In genomic region chr3:9682123-9682522, GRCh38 we compare ENCODE assay signal across 24 cellular contexts. TPM values are rescaled to one million over a fixed set of nuclear protein-coding genes. Genes with fewer than 3 reads are reported as not detected.
A peak's percentile ranks its signal among the peaks of the same experiment; 100 is the strongest.
DNase-seq lines count a peak whose midpoint lies in the region; ATAC-seq and TF ChIP-seq lines count a peak whose summit lies in the region.
"Had no signal": no experiment of that assay in that cellular context is flagged by ENCODE, and none has a peak within 500 bp of the region (broad histone marks: within the 10 kb centered on the region; RNA-seq: fewer than 3 reads in every experiment).

No MANE protein-coding gene starts in this region.

- no peak overlapping the region for H3K4me3 ChIP-seq in lower lobe of right lung
- H3K4me3 ChIP-seq in sigmoid colon: no peak overlapping the region
- no peak overlapping the region for H3K4me3 ChIP-seq in esophagus squamous epithelium
- H3K4me3 ChIP-seq: BLaER1 treated with 17β-estradiol and CSF1 and Interleukin-3, amounts not matched to agents 10 nM and 100 nM had no signal

- H3K9me3 ChIP-seq in lower lobe of right lung (no peaks in the 10 kb centered on the region), sigmoid colon (no peaks in the 10 kb centered on the region), esophagus squamous epithelium (no peaks in the 10 kb centered on the region)
- H3K9me3 ChIP-seq: BLaER1 treated with 17β-estradiol and CSF1 and Interleukin-3, amounts not matched to agents 10 nM and 100 nM had no signal

- H3K36me3 ChIP-seq in lower lobe of right lung (peaks cover 100% of the 10 kb centered on the region), sigmoid colon (peaks cover 64 to 100% (median 89%) of the 10 kb centered on the region in 4 donors), esophagus squamous epithelium (peaks cover 52 to 100% (median 84%) of the 10 kb centered on the region in 3 donors)

- H3K27me3 ChIP-seq in lower lobe of right lung (ENCODE audit: low read depth) (no peaks in the 10 kb centered on the region), sigmoid colon (no peaks in the 10 kb centered on the region), esophagus squamous epithelium (no peaks in the 10 kb centered on the region)
- H3K27me3 ChIP-seq: BLaER1 treated with 17β-estradiol and CSF1 and Interleukin-3, amounts not matched to agents 10 nM and 100 nM had no signal

- no peak for TF ChIP-seq CTCF in lower lobe of right lung (IDR thresholded peaks at IDR 0.05)
- TF ChIP-seq CTCF in sigmoid colon (IDR thresholded peaks at IDR 0.05): no peak
- TF ChIP-seq CTCF in esophagus squamous epithelium (IDR thresholded peaks at IDR 0.05): no peak

- no peak for DNase-seq in left ventricle myocardium superior
- no peak for DNase-seq in cardiac septum (ENCODE audit: low spot score)
- peak; percentile 64 for DNase-seq in cerebellar cortex (ENCODE audit: low spot score)
- no peak for DNase-seq in lower lobe of right lung
- peak; percentile 18 for DNase-seq in sigmoid colon
- DNase-seq in esophagus squamous epithelium (lab: John Stamatoyannopoulos, UW): no peak
- DNase-seq in NCI-H510A (lab: John Stamatoyannopoulos, UW): no peak
- DNase-seq: 8988T; CD8-positive, alpha-beta T cell; DND-41; GOT3; IMR-90; NCI-H1105; NCI-H146; NCI-H2029; NCI-H226; NCI-H524; NCI-H774; NK-92 treated with Interleukin-12 subunit alpha and Interleukin-12 subunit beta, amount 100 ng/mL, for 24 hours had no signal

- 87 to 92% methylated on average over 6 of the region's 6 CpGs for WGBS in sigmoid colon, 2 donors
- 78 to 93% methylated on average over 5 to 6 of the region's 6 CpGs for WGBS in esophagus squamous epithelium, 2 donors

- no peaks in the 10 kb centered on the region for H3K4me1 ChIP-seq in lower lobe of right lung
- no peaks in the 10 kb centered on the region for H3K4me1 ChIP-seq in sigmoid colon
- no peaks in the 10 kb centered on the region for H3K4me1 ChIP-seq in esophagus squamous epithelium
- H3K4me1 ChIP-seq: BLaER1 treated with 17β-estradiol and CSF1 and Interleukin-3, amounts not matched to agents 10 nM and 100 nM had no signal

- TF ChIP-seq POLR2A in sigmoid colon (IDR thresholded peaks at IDR 0.05): no peak
- TF ChIP-seq POLR2A in esophagus squamous epithelium (IDR thresholded peaks at IDR 0.05): no peak

- intact Hi-C loops in left ventricle myocardium superior (cut with micrococcal nuclease) (no loop called here), cardiac septum (cut with DNase I) (no loop called here), lower lobe of right lung (cut with DNase I) (no loop called here), sigmoid colon (cut with DNase I) (no loop called here), esophagus squamous epithelium (cut with DNase I) (no loop called here)

- no peak for TF ChIP-seq EP300 in sigmoid colon (IDR thresholded peaks at IDR 0.05)

- H3K27ac ChIP-seq in lower lobe of right lung (no peak overlapping the region), sigmoid colon (no peak overlapping the region), esophagus squamous epithelium (no peak overlapping the region)
- H3K27ac ChIP-seq: BLaER1 treated with 17β-estradiol and CSF1 and Interleukin-3, amounts not matched to agents 10 nM and 100 nM; KMS-11; RWPE1 had no signal

- ATAC-seq in left ventricle myocardium superior: peak; percentile 2
- peak; percentile 53 to 82 for ATAC-seq in lower lobe of right lung
- no peak for ATAC-seq in GM21515 (IDR thresholded peaks at IDR 0.05; ENCODE audit: unreplicated experiment)
- ATAC-seq: CD8-positive, alpha-beta T cell; HCT116 had no signal

RNA-seq across cellular contexts. Expression of gene CPNE9, which starts 21.5 kb away (rescaled TPM):
- total RNA-seq in left ventricle myocardium superior (not detected), cardiac septum (not detected), lower lobe of right lung (0.44 TPM), sigmoid colon (under 1 TPM in 1 of 4 donors, not detected in 3; 0.14 TPM), esophagus squamous epithelium (not detected)
- under 1 TPM in 1 of 3 donors, not detected in 2; 0.22 TPM for polyA plus RNA-seq in sigmoid colon
- total RNA-seq: IMR-90 had no signal
- polyA plus RNA-seq: IMR-90 had no signal

RNA-seq across cellular contexts. Expression of gene MTMR14, which starts 32.8 kb away (rescaled TPM):
- 45.3 TPM for total RNA-seq in left ventricle myocardium superior
- 27.9 TPM for total RNA-seq in cardiac septum
- 61.0 TPM for total RNA-seq in lower lobe of right lung
- 10 to 100 TPM; 13.0 to 23.9 (median 18.5) TPM for total RNA-seq in sigmoid colon
- polyA plus RNA-seq in sigmoid colon: 10 to 100 TPM; 29.8 to 34.8 (median 32.1) TPM
- total RNA-seq in esophagus squamous epithelium: 10 to 100 TPM; 21.4 to 29.6 (median 22.9) TPM

RNA-seq across cellular contexts. Expression of gene BRPF1, which starts 49.4 kb away (rescaled TPM):
- total RNA-seq in left ventricle myocardium superior (9.9 TPM), cardiac septum (10.6 TPM), lower lobe of right lung (22.3 TPM), sigmoid colon (10 to 100 TPM; 12.6 to 18.6 (median 13.9) TPM), esophagus squamous epithelium (10 to 100 TPM in 3 of 4 donors, 1 to 10 TPM in 1; 9.8 to 18.3 (median 15.4) TPM)
- 10 to 100 TPM in 1 of 3 donors, 1 to 10 TPM in 2; 3.5 to 12.0 (median 4.2) TPM for polyA plus RNA-seq in sigmoid colon

Comparison
In these comparisons a context has a peak if more than half of its experiments do, and no peak if none do; other contexts are left out.
1. DNase-seq: peak in cerebellar cortex (single experiment) and sigmoid colon (single experiment); none in left ventricle myocardium superior (single experiment), cardiac septum (single experiment), lower lobe of right lung (single experiment), esophagus squamous epithelium (single experiment) and NCI-H510A (single experiment).